In genomic region chr15:31098953-31099740, GRCh38 we compare ENCODE assay signal across 1 cellular context.
A peak's percentile ranks its signal among the peaks of the same experiment; 100 is the strongest.
TF ChIP-seq lines count a peak whose summit lies in the region.

No MANE protein-coding gene starts in this region.

TF ChIP-seq in SK-N-SH, 30 proteins besides CTCF, POLR2A, EP300 and RAD21 (continued from another document):
- no peak for TF ChIP-seq ZBTB33 (IDR thresholded peaks at IDR 0.05; ENCODE audit: borderline replicate concordance, low read depth)
- no peak for TF ChIP-seq EZH2phosphoT487 (IDR thresholded peaks at IDR 0.05; ENCODE audit: borderline replicate concordance, low read depth)
- no peak for TF ChIP-seq RFX5 (IDR thresholded peaks at IDR 0.05; ENCODE audit: low read length)
- no peak for TF ChIP-seq SIN3A (IDR thresholded peaks at IDR 0.05; ENCODE audit: borderline replicate concordance, low read depth, low read length)
- no peak for TF ChIP-seq MAX (IDR thresholded peaks at IDR 0.05; ENCODE audit: low read depth)
- 0 out of 2 replicates have a peak, but pooled peaks have one; percentile 15 for TF ChIP-seq FOSL2 (IDR thresholded peaks at IDR 0.05; ENCODE audit: borderline replicate concordance, low read depth)
- TF ChIP-seq TAF1 (IDR thresholded peaks at IDR 0.05; ENCODE audit: borderline replicate concordance, low read depth, low read length) = no peak
- TF ChIP-seq USF1 (IDR thresholded peaks at IDR 0.05; ENCODE audit: borderline replicate concordance, low read depth) = no peak
- TF ChIP-seq SMC3 (IDR thresholded peaks at IDR 0.05; ENCODE audit: low read depth, low read length) = no peak
- no peak for TF ChIP-seq USF2 (IDR thresholded peaks at IDR 0.05; ENCODE audit: borderline replicate concordance, low read depth, low read length)
- TF ChIP-seq CHD2 (IDR thresholded peaks at IDR 0.05; ENCODE audit: low read length, partially characterized antibody) = no peak
- no peak for TF ChIP-seq ELF1 (IDR thresholded peaks at IDR 0.05)
- TF ChIP-seq GATA2 (CRISPR knock-in tag; IDR thresholded peaks at IDR 0.05) = no peak
- no peak for TF ChIP-seq REST (IDR thresholded peaks at IDR 0.05; ENCODE audit: low read depth, low read length)
- no peak for TF ChIP-seq RCOR1 (IDR thresholded peaks at IDR 0.05; ENCODE audit: low read length)
- TF ChIP-seq RXRA (IDR thresholded peaks at IDR 0.05; ENCODE audit: borderline replicate concordance, low read depth) = no peak
